Comparison of ENCODE assay signal across 28 cellular contexts in the genomic region with DNA sequence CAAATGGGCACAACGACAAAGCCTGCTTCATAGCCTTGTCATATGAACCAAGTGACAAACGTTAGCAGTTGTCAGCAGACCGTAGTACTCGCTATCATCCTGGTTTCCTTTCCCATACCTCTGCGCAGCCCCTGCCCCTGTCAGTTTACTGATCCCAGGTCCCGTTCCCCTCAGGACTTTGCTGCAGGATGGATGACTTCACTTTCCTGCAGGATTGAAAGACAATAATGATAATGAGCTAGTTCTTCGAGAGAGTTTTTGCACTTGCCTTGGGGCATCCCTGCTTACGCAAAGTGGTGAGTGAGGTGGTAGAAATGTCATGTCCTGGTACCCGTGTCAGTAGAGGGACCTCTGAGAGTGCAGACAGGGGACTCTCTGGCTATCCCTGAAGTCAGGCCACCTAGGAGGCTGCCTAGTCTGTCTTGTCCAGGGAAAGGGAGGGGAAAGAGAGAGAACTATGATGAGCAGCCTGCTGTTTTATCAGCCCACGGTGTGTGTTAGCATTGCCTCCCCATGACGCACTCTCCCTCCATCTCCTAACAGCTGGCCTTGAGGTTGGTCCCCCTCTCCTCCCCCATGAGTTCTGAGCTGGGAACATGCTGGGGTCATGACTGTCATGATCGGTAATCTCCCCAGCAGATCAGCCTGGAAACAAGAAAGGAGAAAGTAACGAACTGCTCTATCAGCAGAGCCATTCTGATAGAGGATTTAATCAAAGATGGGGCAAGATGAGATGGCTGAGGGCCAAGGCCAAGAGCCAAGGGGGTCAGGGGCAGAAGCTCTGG. TPM values are rescaled to one million over a fixed set of nuclear protein-coding genes. Genes with fewer than 3 reads are reported as not detected.
DNase-seq lines count a peak whose midpoint lies in the region; ATAC-seq and TF ChIP-seq lines count a peak whose summit lies in the region.
"Had no signal": no experiment of that assay in that cellular context is flagged by ENCODE, and none has a peak within 500 bp of the region (broad histone marks: within the 10 kb centered on the region; RNA-seq: fewer than 3 reads in every experiment).

No MANE protein-coding gene starts in this region.

- H3K4me1 ChIP-seq in adrenal gland (replicated peaks in 1 of 2) (peaks cover 0 to 4% of the 10 kb centered on the region in 2 donors), right atrium auricular region (peaks cover 0 to 7% of the 10 kb centered on the region in 2 donors)
- H3K4me1 ChIP-seq: sigmoid colon had no signal

- WGBS in adrenal gland, 4 donors, result 43 to 49% (median 46%) methylated on average over 13 of the region's 13 CpGs

- H3K27ac ChIP-seq in adrenal gland (peak overlapping the region in 1 of 5 donors; percentile 21), right atrium auricular region (no peak overlapping the region)
- H3K27ac ChIP-seq: body of pancreas, epithelial cell of prostate, KMS-11, lower lobe of right lung, sigmoid colon had no signal

- H3K9me3 ChIP-seq in adrenal gland (replicated peaks in 1 of 3) (no peaks in the 10 kb centered on the region), right atrium auricular region (no peaks in the 10 kb centered on the region)
- H3K9me3 ChIP-seq: body of pancreas, lower lobe of right lung, sigmoid colon had no signal

- H3K9me3 Mint-ChIP-seq in activated T-cell treated with anti-CD3 and anti-CD28 coated beads, Interleukin-2, amount 50 U/mL, for 72 hours, result no peaks in the 10 kb centered on the region
- H3K9me3 Mint-ChIP-seq in type B pancreatic cell, result no peaks in the 10 kb centered on the region
- H3K9me3 Mint-ChIP-seq in WTC11, result no peaks in the 10 kb centered on the region
- H3K9me3 Mint-ChIP-seq: CD8-positive, alpha-beta T cell had no signal

- TF ChIP-seq CTCF in adrenal gland (IDR thresholded peaks at IDR 0.05) (no peak), type B pancreatic cell (conservative IDR thresholded peaks at IDR 0.05) (no peak), right atrium auricular region (IDR thresholded peaks at IDR 0.05) (no peak), WTC11 (IDR thresholded peaks at IDR 0.05) (no peak)

- H3K27me3 Mint-ChIP-seq in activated T-cell treated with anti-CD3 and anti-CD28 coated beads, Interleukin-2, amount 50 U/mL, for 72 hours (ENCODE audit: low read depth), result peaks cover 9% of the 10 kb centered on the region
- H3K27me3 Mint-ChIP-seq in type B pancreatic cell (peaks cover 38% of the 10 kb centered on the region), WTC11 (ENCODE audit: low read depth) (peaks cover 11% of the 10 kb centered on the region; the same call in 1 of the 2 replicates)

- DNase-seq in activated T-cell treated with anti-CD3 and anti-CD28 coated beads, Interleukin-2, amount 50 U/mL, for 48 hours, result peak; percentile 4 to 7
- no peak for DNase-seq in activated T-cell treated with anti-CD3 and anti-CD28 coated beads, Interleukin-2, amount 50 U/mL, for 72 hours
- DNase-seq in adrenal gland (peak in 6 of 7 donors; percentile 54 to 85 (median 74)), islet precursor cell (peak; percentile 59), type B pancreatic cell (ENCODE audit: extremely low spot score, unreplicated experiment) (no peak), right atrium auricular region (ENCODE audit: low spot score) (no peak), NCI-H1694 (lab: John Stamatoyannopoulos, UW) (no peak), WTC11 (ENCODE audit: low spot score) (no peak)
- DNase-seq: activated CD4-positive, alpha-beta T cell treated with anti-CD3 and anti-CD28 coated beads, Interleukin-2, amount 50 U/mL, for 4 hours; activated CD4-positive, CD25-positive, alpha-beta regulatory T cell; activated effector memory CD4-positive, alpha-beta T cell treated with anti-CD3 and anti-CD28 coated beads, Interleukin-2, amount 50 U/mL, for 16 hours; AML-193; CD8-positive, alpha-beta T cell; cerebellar nuclear complex; EL; glutamatergic neuron; kidney; lower lobe of right lung; NCI-H510A; stimulated activated CD4-positive, alpha-beta T cell treated with anti-CD3 and anti-CD28 coated beads, Interleukin-4, amount 100 ng/mL, for 4 hours; stimulated activated naive CD4-positive, alpha-beta T cell treated with Interleukin-2 at 50 U/mL for 16 hours; T-helper 9 cell had no signal

- POLR2A ChIA-PET in WTC11 (lab: Charles Lee), result interaction anchor here (0.6 kb wide), 1 partner anchor 18 kb away, joined by 4 read pairs; no protein-coding TSS in a partner anchor

- peaks cover 9% of the 10 kb centered on the region for H3K4me1 Mint-ChIP-seq in activated T-cell treated with anti-CD3 and anti-CD28 coated beads, Interleukin-2, amount 50 U/mL, for 72 hours (ENCODE audit: low read depth)
- H3K4me1 Mint-ChIP-seq in type B pancreatic cell (ENCODE audit: unreplicated experiment) (peaks cover 17% of the 10 kb centered on the region), WTC11 (peaks cover 12% of the 10 kb centered on the region)

- no peaks in the 10 kb centered on the region for H3K36me3 ChIP-seq in adrenal gland (replicated peaks in 1 of 2)
- no peaks in the 10 kb centered on the region for H3K36me3 ChIP-seq in right atrium auricular region
- H3K36me3 ChIP-seq: lower lobe of right lung, sigmoid colon had no signal

- no peak for TF ChIP-seq POLR2A in adrenal gland (IDR thresholded peaks at IDR 0.05)

- no peak for ATAC-seq in activated T-cell treated with anti-CD3 and anti-CD28 coated beads, Interleukin-2, amount 50 U/mL, for 72 hours (replicated peaks in 1 of 2)
- ATAC-seq in WTC11, result no peak
- ATAC-seq: body of pancreas; CD8-positive, alpha-beta T cell; GM12878; Right ventricle myocardium inferior had no signal

- H3K4me3 Mint-ChIP-seq in activated T-cell treated with anti-CD3 and anti-CD28 coated beads, Interleukin-2, amount 50 U/mL, for 72 hours, result no peak overlapping the region
- H3K4me3 Mint-ChIP-seq in type B pancreatic cell (peak overlapping the region; percentile 16), WTC11 (no peak overlapping the region)
- H3K4me3 Mint-ChIP-seq: CD8-positive, alpha-beta T cell had no signal

- no peaks in the 10 kb centered on the region for H3K27me3 ChIP-seq in adrenal gland
- no peaks in the 10 kb centered on the region for H3K27me3 ChIP-seq in right atrium auricular region
- H3K27me3 ChIP-seq: body of pancreas had no signal

- H3K4me3 ChIP-seq in adrenal gland (no peak overlapping the region), right atrium auricular region (no peak overlapping the region)
- H3K4me3 ChIP-seq: body of pancreas, GM12878, lower lobe of right lung, sigmoid colon had no signal

- no peaks in the 10 kb centered on the region for H3K36me3 Mint-ChIP-seq in activated T-cell treated with anti-CD3 and anti-CD28 coated beads, Interleukin-2, amount 50 U/mL, for 72 hours (ENCODE audit: insufficient read depth in 2 of 2)
- H3K36me3 Mint-ChIP-seq in type B pancreatic cell (no peaks in the 10 kb centered on the region), WTC11 (no peaks in the 10 kb centered on the region)
- H3K36me3 Mint-ChIP-seq: CD8-positive, alpha-beta T cell had no signal

- intact Hi-C loops in adrenal gland (cut with DNase I), result no loop called here

- no peak overlapping the region for H3K27ac Mint-ChIP-seq in activated T-cell treated with anti-CD3 and anti-CD28 coated beads, Interleukin-2, amount 50 U/mL, for 72 hours
- H3K27ac Mint-ChIP-seq in type B pancreatic cell (peak overlapping the region; percentile 29), WTC11 (no peak overlapping the region)
- H3K27ac Mint-ChIP-seq: CD8-positive, alpha-beta T cell had no signal

- CTCF ChIA-PET in WTC11 (lab: Charles Lee), result interaction anchor here (0.6 to 3.6 kb wide), 7 partner anchors 9 to 93 kb away, joined by 4 to 36 read pairs (median 5); a partner anchor contains a TSS

TF ChIP-seq in WTC11, 78 proteins besides CTCF, POLR2A, EP300 and RAD21 (continues in another document):
- TF ChIP-seq NR3C1 (CRISPR knock-in tag; conservative IDR thresholded peaks at IDR 0.05; ENCODE audit: low read depth) (no peak), TCF7 (CRISPR knock-in tag; IDR thresholded peaks at IDR 0.05; ENCODE audit: low read depth) (no peak), CREB1 (CRISPR knock-in tag; IDR thresholded peaks at IDR 0.05) (no peak), EMX1 (CRISPR knock-in tag; IDR thresholded peaks at IDR 0.05) (no peak), HMGA2 (CRISPR knock-in tag; IDR thresholded peaks at IDR 0.05) (no peak), CBFB (CRISPR knock-in tag; IDR thresholded peaks at IDR 0.05; ENCODE audit: low read depth) (no peak), ZNF671 (CRISPR knock-in tag; IDR thresholded peaks at IDR 0.05) (no peak)
- TF ChIP-seq, protein P1, sequence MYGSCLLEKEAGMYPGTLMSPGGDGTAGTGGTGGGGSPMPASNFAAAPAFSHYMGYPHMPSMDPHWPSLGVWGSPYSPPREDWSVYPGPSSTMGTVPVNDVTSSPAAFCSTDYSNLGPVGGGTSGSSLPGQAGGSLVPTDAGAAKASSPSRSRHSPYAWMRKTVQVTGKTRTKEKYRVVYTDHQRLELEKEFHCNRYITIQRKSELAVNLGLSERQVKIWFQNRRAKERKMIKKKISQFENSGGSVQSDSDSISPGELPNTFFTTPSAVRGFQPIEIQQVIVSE (CRISPR knock-in tag; IDR thresholded peaks at IDR 0.05; ENCODE audit: borderline replicate concordance), result no peak
- TF ChIP-seq, protein P2, sequence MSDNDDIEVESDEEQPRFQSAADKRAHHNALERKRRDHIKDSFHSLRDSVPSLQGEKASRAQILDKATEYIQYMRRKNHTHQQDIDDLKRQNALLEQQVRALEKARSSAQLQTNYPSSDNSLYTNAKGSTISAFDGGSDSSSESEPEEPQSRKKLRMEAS (CRISPR knock-in tag; IDR thresholded peaks at IDR 0.05), result no peak
- TF ChIP-seq, protein P3, sequence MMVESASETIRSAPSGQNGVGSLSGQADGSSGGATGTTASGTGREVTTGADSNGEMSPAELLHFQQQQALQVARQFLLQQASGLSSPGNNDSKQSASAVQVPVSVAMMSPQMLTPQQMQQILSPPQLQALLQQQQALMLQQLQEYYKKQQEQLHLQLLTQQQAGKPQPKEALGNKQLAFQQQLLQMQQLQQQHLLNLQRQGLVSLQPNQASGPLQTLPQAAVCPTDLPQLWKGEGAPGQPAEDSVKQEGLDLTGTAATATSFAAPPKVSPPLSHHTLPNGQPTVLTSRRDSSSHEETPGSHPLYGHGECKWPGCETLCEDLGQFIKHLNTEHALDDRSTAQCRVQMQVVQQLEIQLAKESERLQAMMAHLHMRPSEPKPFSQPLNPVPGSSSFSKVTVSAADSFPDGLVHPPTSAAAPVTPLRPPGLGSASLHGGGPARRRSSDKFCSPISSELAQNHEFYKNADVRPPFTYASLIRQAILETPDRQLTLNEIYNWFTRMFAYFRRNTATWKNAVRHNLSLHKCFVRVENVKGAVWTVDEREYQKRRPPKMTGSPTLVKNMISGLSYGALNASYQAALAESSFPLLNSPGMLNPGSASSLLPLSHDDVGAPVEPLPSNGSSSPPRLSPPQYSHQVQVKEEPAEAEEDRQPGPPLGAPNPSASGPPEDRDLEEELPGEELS (CRISPR knock-in tag; IDR thresholded peaks at IDR 0.05), result no peak

RNA-seq across cellular contexts. Expression of a gene that starts 53.7 kb away (rescaled TPM):
- 10 to 100 TPM; 72.8 to 86.8 TPM for total RNA-seq in activated T-cell treated with anti-CD3 and anti-CD28 coated beads, Interleukin-2, amount 50 U/mL, for 72 hours
- total RNA-seq in adrenal gland (10 to 100 TPM; 12.2 to 40.2 (median 25.5) TPM), type B pancreatic cell (ENCODE audit: low replicate concordance) (20.9 and 27.6 TPM in 2 replicates), right atrium auricular region (10 to 100 TPM; 18.8 to 19.1 TPM), WTC11 (2021) (34.4 to 39.0 TPM (median 37.5 TPM) in 3 replicates)
- 1 to 10 TPM; 3.6 to 9.9 (median 4.5) TPM for polyA plus RNA-seq in adrenal gland

Comparison
In these comparisons a context has a peak if more than half of its experiments do, and no peak if none do; other contexts are left out.
1. DNase-seq: peak in activated T-cell treated with anti-CD3 and anti-CD28 coated beads, Interleukin-2, amount 50 U/mL, for 48 hours (2 of 2), adrenal gland (6 of 7) and islet precursor cell (single experiment); none in activated T-cell treated with anti-CD3 and anti-CD28 coated beads, Interleukin-2, amount 50 U/mL, for 72 hours (0 of 2), type B pancreatic cell (single experiment), right atrium auricular region (single experiment), NCI-H1694 (single experiment) and WTC11 (single experiment).